ENCODE assay signal across 21 cellular contexts in the genomic region with DNA sequence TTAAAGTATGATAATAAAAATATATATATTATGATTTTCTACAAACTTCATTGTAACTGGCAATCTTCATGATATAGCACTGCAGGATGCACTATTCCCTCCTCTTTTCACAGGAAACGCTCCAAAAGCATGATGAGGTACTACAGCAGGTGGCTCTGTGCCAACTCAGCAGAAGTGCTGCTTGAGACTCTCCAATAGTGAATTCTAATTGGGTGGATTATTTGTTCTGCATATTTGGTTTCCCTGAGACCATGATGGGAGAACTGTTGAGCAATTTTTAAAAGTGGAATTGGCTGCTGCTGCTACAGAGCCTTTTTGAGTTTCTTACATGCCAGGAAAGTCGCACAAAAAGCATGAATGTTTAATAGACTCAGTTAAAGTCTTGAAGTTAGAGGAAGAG.
A peak's percentile ranks its signal among the peaks of the same experiment; 100 is the strongest.
DNase-seq lines count a peak whose midpoint lies in the region; ATAC-seq and TF ChIP-seq lines count a peak whose summit lies in the region.
"Had no signal": no experiment of that assay in that cellular context is flagged by ENCODE, and none has a peak within 500 bp of the region (broad histone marks: within the 10 kb centered on the region; RNA-seq: fewer than 3 reads in every experiment).

No MANE protein-coding gene starts in this region.

- CTCF ChIA-PET in HCT116 (lab: Charles Lee) = no interaction called here
- CTCF ChIA-PET in activated CD4-positive, alpha-beta memory T cell treated with anti-CD3 and anti-CD28 coated beads, Interleukin-2, amount 10 ng/mL, durations not matched to agents 7 days and 5 days (lab: Charles Lee) = no interaction called here

- H3K27ac ChIP-seq in HCT116 (ENCODE audit: low read depth, low read length) (no peak overlapping the region), lower lobe of right lung (no peak overlapping the region), MM.1S (ENCODE audit: low read length) (no peak overlapping the region)
- no peak overlapping the region for H3K27ac ChIP-seq in effector memory CD4-positive, alpha-beta T cell (ENCODE audit: insufficient read depth, low read length, poor library complexity, severe bottlenecking)
- H3K27ac ChIP-seq: BLaER1 treated with 17β-estradiol and CSF1 and Interleukin-3, amounts not matched to agents 10 nM and 100 nM; psoas muscle had no signal

- H3K4me1 Mint-ChIP-seq in activated CD4-positive, alpha-beta memory T cell treated with anti-CD3 and anti-CD28 coated beads, Interleukin-2, amount 10 ng/mL, durations not matched to agents 7 days and 5 days = no peaks in the 10 kb centered on the region
- H3K4me1 Mint-ChIP-seq: activated CD8-positive, alpha-beta memory T cell treated with anti-CD3 and anti-CD28 coated beads, Interleukin-2, amount 10 ng/mL, durations not matched to agents 7 days and 5 days; natural killer cell; stimulated activated naive B cell treated with anti-CD40 and anti-IgM and Interleukin-4, amounts not matched to agents 10 μg/mL and 1 μg/mL and 100 μg/mL, for 72 hours had no signal

- BruUV-seq in HCT116 (replicated peaks; lab: Mats Ljungman, UMichigan) = no TSS peak

- no peaks in the 10 kb centered on the region for H3K9me3 Mint-ChIP-seq in activated CD4-positive, alpha-beta memory T cell treated with anti-CD3 and anti-CD28 coated beads, Interleukin-2, amount 10 ng/mL, durations not matched to agents 7 days and 5 days
- H3K9me3 Mint-ChIP-seq: stimulated activated naive B cell treated with anti-CD40 and anti-IgM and Interleukin-4, amounts not matched to agents 10 μg/mL and 1 μg/mL and 100 μg/mL, for 72 hours; type B pancreatic cell had no signal

- no peaks in the 10 kb centered on the region for H3K4me1 ChIP-seq in HCT116 (ENCODE audit: control insufficient read depth in 1 of 2, insufficient read depth in 2 of 2, low read length in 2 of 2)
- peaks cover 3% of the 10 kb centered on the region for H3K4me1 ChIP-seq in lower lobe of right lung
- H3K4me1 ChIP-seq in MM.1S (ENCODE audit: low read length) = no peaks in the 10 kb centered on the region
- no peaks in the 10 kb centered on the region for H3K4me1 ChIP-seq in effector memory CD4-positive, alpha-beta T cell (ENCODE audit: control insufficient read depth, insufficient read depth, low read length, poor library complexity, severe bottlenecking)
- H3K4me1 ChIP-seq: BLaER1 treated with 17β-estradiol and CSF1 and Interleukin-3, amounts not matched to agents 10 nM and 100 nM; psoas muscle had no signal

- no peaks in the 10 kb centered on the region for H3K9me2 ChIP-seq in HCT116 (ENCODE audit: insufficient read depth)
- no peaks in the 10 kb centered on the region for H3K9me2 ChIP-seq in MM.1S (replicated peaks; ENCODE audit: insufficient read depth, low read length)

- H3K36me3 ChIP-seq in HCT116 (ENCODE audit: control insufficient read depth in 1 of 2, insufficient read depth in 2 of 2, low read length in 2 of 2) (no peaks in the 10 kb centered on the region), lower lobe of right lung (no peaks in the 10 kb centered on the region), MM.1S (replicated peaks; ENCODE audit: insufficient read depth, low read length) (no peaks in the 10 kb centered on the region)
- H3K36me3 ChIP-seq in effector memory CD4-positive, alpha-beta T cell (ENCODE audit: control insufficient read depth, insufficient read depth, low read length) = no peaks in the 10 kb centered on the region
- H3K36me3 ChIP-seq: BLaER1 treated with 17β-estradiol and CSF1 and Interleukin-3, amounts not matched to agents 10 nM and 100 nM had no signal

- H3K9me3 ChIP-seq in HCT116 (ENCODE audit: control insufficient read depth in 1 of 2, insufficient read depth in 1 of 2, low read depth in 1 of 2, low read length in 2 of 2) = no peaks in the 10 kb centered on the region
- H3K9me3 ChIP-seq in lower lobe of right lung = no peaks in the 10 kb centered on the region
- H3K9me3 ChIP-seq in MM.1S (replicated peaks; ENCODE audit: insufficient read depth, low read length) = no peaks in the 10 kb centered on the region
- no peaks in the 10 kb centered on the region for H3K9me3 ChIP-seq in effector memory CD4-positive, alpha-beta T cell (ENCODE audit: control insufficient read depth, low read length)
- H3K9me3 ChIP-seq: BLaER1 treated with 17β-estradiol and CSF1 and Interleukin-3, amounts not matched to agents 10 nM and 100 nM had no signal

- no peaks in the 10 kb centered on the region for H3K79me2 ChIP-seq in HCT116 (ENCODE audit: insufficient read depth, low read length)
- H3K79me2 ChIP-seq in MM.1S (ENCODE audit: low read length) = no peaks in the 10 kb centered on the region

- no peak overlapping the region for H3K4me3 ChIP-seq in HCT116 (replicated peaks in 1 of 2; ENCODE audit: low read depth in 1 of 2, low read length in 2 of 2)
- H3K4me3 ChIP-seq in lower lobe of right lung = no peak overlapping the region
- no peak overlapping the region for H3K4me3 ChIP-seq in MM.1S (ENCODE audit: low read length)
- no peak overlapping the region for H3K4me3 ChIP-seq in effector memory CD4-positive, alpha-beta T cell (ENCODE audit: insufficient read depth, low read depth, low read length, poor library complexity, severe bottlenecking)
- H3K4me3 ChIP-seq: BLaER1 treated with 17β-estradiol and CSF1 and Interleukin-3, amounts not matched to agents 10 nM and 100 nM; psoas muscle had no signal

- H2AFZ ChIP-seq in HCT116 (ENCODE audit: low read depth, low read length, poor library complexity, severe bottlenecking) = peak overlapping the region; percentile 68
- no peak overlapping the region for H2AFZ ChIP-seq in MM.1S (ENCODE audit: low read length)

- H3K27me3 ChIP-seq in HCT116 (ENCODE audit: insufficient read depth, low read length) (no peaks in the 10 kb centered on the region), lower lobe of right lung (ENCODE audit: low read depth) (no peaks in the 10 kb centered on the region), MM.1S (replicated peaks; ENCODE audit: insufficient read depth, low read length) (no peaks in the 10 kb centered on the region)
- no peaks in the 10 kb centered on the region for H3K27me3 ChIP-seq in effector memory CD4-positive, alpha-beta T cell (replicated peaks; ENCODE audit: control insufficient read depth, insufficient read depth, low read length, poor library complexity, severe bottlenecking)
- H3K27me3 ChIP-seq: BLaER1 treated with 17β-estradiol and CSF1 and Interleukin-3, amounts not matched to agents 10 nM and 100 nM had no signal

- H3K4me2 ChIP-seq in HCT116 (ENCODE audit: low read length) = no peak overlapping the region
- no peak overlapping the region for H3K4me2 ChIP-seq in MM.1S (ENCODE audit: low read depth, low read length)
- H3K4me2 ChIP-seq: BLaER1 treated with 17β-estradiol and CSF1 and Interleukin-3, amounts not matched to agents 10 nM and 100 nM had no signal

- no peak for TF ChIP-seq RAD21 in HCT116 (IDR thresholded peaks at IDR 0.05; ENCODE audit: low read depth)

- H3K4me3 Mint-ChIP-seq in activated CD4-positive, alpha-beta memory T cell treated with anti-CD3 and anti-CD28 coated beads, Interleukin-2, amount 10 ng/mL, durations not matched to agents 7 days and 5 days = no peak overlapping the region
- H3K4me3 Mint-ChIP-seq: activated CD8-positive, alpha-beta memory T cell treated with anti-CD3 and anti-CD28 coated beads, Interleukin-2, amount 10 ng/mL, durations not matched to agents 7 days and 5 days; natural killer cell; stimulated activated naive B cell treated with anti-CD40 and anti-IgM and Interleukin-4, amounts not matched to agents 10 μg/mL and 1 μg/mL and 100 μg/mL, for 72 hours; T-helper 2 cell treated with Interferon-gamma antibody and Interleukin-4, amounts not matched to agents 5 μg/mL and 100 μg/mL, for 36 hours; type B pancreatic cell had no signal

- TF ChIP-seq POLR2A in HCT116 (IDR thresholded peaks at IDR 0.05; ENCODE audit: borderline replicate concordance, extremely low read depth, insufficient read depth, insufficient read length) = no peak

- H3K27me3 Mint-ChIP-seq in activated CD4-positive, alpha-beta memory T cell treated with anti-CD3 and anti-CD28 coated beads, Interleukin-2, amount 10 ng/mL, durations not matched to agents 7 days and 5 days = no peaks in the 10 kb centered on the region
- H3K27me3 Mint-ChIP-seq: activated CD8-positive, alpha-beta memory T cell treated with anti-CD3 and anti-CD28 coated beads, Interleukin-2, amount 10 ng/mL, durations not matched to agents 7 days and 5 days; stimulated activated naive B cell treated with anti-CD40 and anti-IgM and Interleukin-4, amounts not matched to agents 10 μg/mL and 1 μg/mL and 100 μg/mL, for 72 hours; type B pancreatic cell had no signal

- H3F3A ChIP-seq in MM.1S (ENCODE audit: insufficient read depth, low read length) = no peaks in the 10 kb centered on the region

- POLR2A ChIA-PET in HCT116 (lab: Charles Lee) = no interaction called here
- POLR2A ChIA-PET in activated CD4-positive, alpha-beta memory T cell treated with anti-CD3 and anti-CD28 coated beads, Interleukin-2, amount 10 ng/mL, durations not matched to agents 7 days and 5 days (lab: Charles Lee) = no interaction called here

- intact Hi-C loops in HCT116 (cut with micrococcal nuclease) = no loop called here
- intact Hi-C loops in lower lobe of right lung (cut with DNase I) = no loop called here

- no peaks in the 10 kb centered on the region for H3K36me3 Mint-ChIP-seq in activated CD4-positive, alpha-beta memory T cell treated with anti-CD3 and anti-CD28 coated beads, Interleukin-2, amount 10 ng/mL, durations not matched to agents 7 days and 5 days (ENCODE audit: low read depth)
- H3K36me3 Mint-ChIP-seq: activated CD8-positive, alpha-beta memory T cell treated with anti-CD3 and anti-CD28 coated beads, Interleukin-2, amount 10 ng/mL, durations not matched to agents 7 days and 5 days; natural killer cell; stimulated activated naive B cell treated with anti-CD40 and anti-IgM and Interleukin-4, amounts not matched to agents 10 μg/mL and 1 μg/mL and 100 μg/mL, for 72 hours; type B pancreatic cell had no signal

- TF ChIP-seq CTCF in HCT116 (IDR thresholded peaks at IDR 0.05 in 2 of 3, conservative IDR thresholded peaks at IDR 0.05 in 1 of 3; ENCODE audit: borderline replicate concordance in 1 of 3, insufficient read depth in 1 of 3, low read depth in 2 of 3, low read length in 2 of 3) (no peak), lower lobe of right lung (IDR thresholded peaks at IDR 0.05) (no peak), MM.1S (IDR thresholded peaks at IDR 0.05; ENCODE audit: low read length) (no peak)

- H3K9ac ChIP-seq in HCT116 (ENCODE audit: low read length) = no peak overlapping the region
- no peak overlapping the region for H3K9ac ChIP-seq in MM.1S (ENCODE audit: low read length)
- H3K9ac ChIP-seq: BLaER1 treated with 17β-estradiol and CSF1 and Interleukin-3, amounts not matched to agents 10 nM and 100 nM had no signal

- RAD21 ChIA-PET in HCT116 (lab: Charles Lee; ENCODE audit: low non-redundant PET in 1 of 2, low total read pairs in 2 of 2, uncharacterized antibody in 2 of 2, unreplicated experiment in 2 of 2) = no interaction called here

- no peak overlapping the region for H3K27ac Mint-ChIP-seq in activated CD4-positive, alpha-beta memory T cell treated with anti-CD3 and anti-CD28 coated beads, Interleukin-2, amount 10 ng/mL, durations not matched to agents 7 days and 5 days
- H3K27ac Mint-ChIP-seq: activated CD8-positive, alpha-beta memory T cell treated with anti-CD3 and anti-CD28 coated beads, Interleukin-2, amount 10 ng/mL, durations not matched to agents 7 days and 5 days; natural killer cell; stimulated activated naive B cell treated with anti-CD40 and anti-IgM and Interleukin-4, amounts not matched to agents 10 μg/mL and 1 μg/mL and 100 μg/mL, for 72 hours; T-helper 2 cell treated with Interferon-gamma antibody and Interleukin-4, amounts not matched to agents 5 μg/mL and 100 μg/mL, for 36 hours; type B pancreatic cell had no signal

- no peak for DNase-seq in HCT116 (ENCODE audit: low read depth, low spot score)
- DNase-seq in NCI-H2029 treated with DMSO at 0.1 percent for 48 hours (lab: John Stamatoyannopoulos, UW) = peak; percentile 57
- peak; percentile 88 for DNase-seq in SHP77 treated with DMSO at 0.1 percent for 48 hours (lab: John Stamatoyannopoulos, UW)
- DNase-seq in lower lobe of right lung = peak; percentile 77
- DNase-seq in MM.1S = no peak
- no peak for DNase-seq in SKM-1 treated with dmso at 0.1 percent for 144 hours (lab: John Stamatoyannopoulos, UW; ENCODE audit: unreplicated experiment)
- no peak for DNase-seq in activated CD4-positive, alpha-beta memory T cell treated with anti-CD3 and anti-CD28 coated beads, Interleukin-2, amount 10 ng/mL, durations not matched to agents 7 days and 5 days
- no peak for DNase-seq in effector memory CD4-positive, alpha-beta T cell
- DNase-seq: activated CD8-positive, alpha-beta memory T cell treated with anti-CD3 and anti-CD28 coated beads, Interleukin-2, amount 10 ng/mL, durations not matched to agents 7 days and 5 days; activated effector memory CD4-positive, alpha-beta T cell treated with Interleukin-2 at 50 U/mL for 16 hours; KG1; mammary epithelial cell; natural killer cell; NCI-H1694 treated with DMSO at 0.1 percent for 48 hours; psoas muscle; stimulated activated naive B cell treated with anti-CD40 and anti-IgM and Interleukin-4, amounts not matched to agents 10 μg/mL and 1 μg/mL and 100 μg/mL, for 72 hours had no signal

- ATAC-seq in HCT116 = no peak
- peak; percentile 86 to 94 for ATAC-seq in lower lobe of right lung
- ATAC-seq: activated CD4-positive, CD25-positive, alpha-beta regulatory T cell treated with anti-CD3 and anti-CD28 coated beads, Interleukin-2, amount 50 U/mL, for 24 hours; activated CD8-positive, alpha-beta memory T cell treated with anti-CD3 and anti-CD28 coated beads, Interleukin-2, amount 10 ng/mL, durations not matched to agents 7 days and 5 days; natural killer cell; psoas muscle; Right ventricle myocardium inferior; stimulated activated naive B cell treated with anti-CD40 and anti-IgM and Interleukin-4, amounts not matched to agents 10 μg/mL and 1 μg/mL and 100 μg/mL, for 72 hours had no signal

- H4K20me1 ChIP-seq in HCT116 (ENCODE audit: insufficient read depth) = no peaks in the 10 kb centered on the region
- H4K20me1 ChIP-seq in MM.1S (ENCODE audit: insufficient read depth, low read length) = no peaks in the 10 kb centered on the region
- H4K20me1 ChIP-seq: BLaER1 treated with 17β-estradiol and CSF1 and Interleukin-3, amounts not matched to agents 10 nM and 100 nM had no signal

Comparison
In these comparisons a context has a peak if more than half of its experiments do, and no peak if none do; other contexts are left out.
1. DNase-seq: peak in NCI-H2029 treated with DMSO at 0.1 percent for 48 hours (single experiment), SHP77 treated with DMSO at 0.1 percent for 48 hours (single experiment) and lower lobe of right lung (single experiment); none in HCT116 (single experiment), MM.1S (single experiment), SKM-1 treated with dmso at 0.1 percent for 144 hours (single experiment), activated CD4-positive, alpha-beta memory T cell treated with anti-CD3 and anti-CD28 coated beads, Interleukin-2, amount 10 ng/mL, durations not matched to agents 7 days and 5 days (single experiment) and effector memory CD4-positive, alpha-beta T cell (0 of 3).